Comparison of ENCODE assay signal across 8 cellular contexts in genomic region chrX:154097597-154098541, GRCh38. TPM values are rescaled to one million over a fixed set of nuclear protein-coding genes. Genes with fewer than 3 reads are reported as not detected.
DNase-seq lines count a peak whose midpoint lies in the region; TF ChIP-seq lines count a peak whose summit lies in the region.

Gene MECP2 (minus strand): TSS chrX:154097717.

- H3K4me2 ChIP-seq in MM.1S (ENCODE audit: low read depth, low read length), result peak within 1 kb of the TSS; percentile 78

- H3K9me2 ChIP-seq in MM.1S (replicated peaks; ENCODE audit: insufficient read depth, low read length), result no peaks in the 10 kb centered on the region

- peak within 1 kb of the TSS; percentile 87 for H3K4me3 Mint-ChIP-seq in neural crest cell

- H3K9me3 ChIP-seq in HAP-1 (no peaks in the 10 kb centered on the region), MM.1S (replicated peaks; ENCODE audit: insufficient read depth, low read length) (no peaks in the 10 kb centered on the region), stomach (no peaks in the 10 kb centered on the region)

- peaks cover 39% of the 10 kb centered on the region for H3K4me1 Mint-ChIP-seq in neural crest cell

- H3K4me3 ChIP-seq in HAP-1, result peak within 1 kb of the TSS; percentile 45
- peak within 1 kb of the TSS; percentile 64 for H3K4me3 ChIP-seq in MM.1S (ENCODE audit: low read length)
- peak within 1 kb of the TSS; percentile 54 to 82 for H3K4me3 ChIP-seq in foreskin fibroblast (ENCODE audit: low read depth in 1 of 2, low read length in 2 of 2)
- peak within 1 kb of the TSS; percentile 58 to 78 (median 74) for H3K4me3 ChIP-seq in stomach

- peaks cover 23% of the 10 kb centered on the region for H4K20me1 ChIP-seq in MM.1S (ENCODE audit: insufficient read depth, low read length)

- H3K36me3 ChIP-seq in HAP-1 (replicated peaks), result 0 out of 2 replicates have a peak, but pooled peaks cover 6% of the 10 kb centered on the region
- H3K36me3 ChIP-seq in MM.1S (replicated peaks; ENCODE audit: insufficient read depth, low read length), result no peaks in the 10 kb centered on the region
- no peaks in the 10 kb centered on the region for H3K36me3 ChIP-seq in stomach

- H2AFZ ChIP-seq in MM.1S (ENCODE audit: low read length), result peak within 1 kb of the TSS; percentile 93

- H3K27me3 ChIP-seq in HAP-1 (ENCODE audit: low read depth), result no peaks in the 10 kb centered on the region
- no peaks in the 10 kb centered on the region for H3K27me3 ChIP-seq in MM.1S (replicated peaks; ENCODE audit: insufficient read depth, low read length)
- H3K27me3 ChIP-seq in stomach, result peaks cover 0 to 10% (median 0%) of the 10 kb centered on the region in 3 donors

- DNase-seq in ELR (ENCODE audit: low read depth) (peak; percentile 91), HAP-1 (ENCODE audit: low spot score in 2 of 2) (peak; percentile 94 to 99), MM.1S (peak; percentile 90), SIG-M5 treated with dmso at 0.1 percent for 504 hours (lab: John Stamatoyannopoulos, UW; ENCODE audit: unreplicated experiment) (peak; percentile 88), activated gamma-delta T cell treated with Interleukin-2 at 50 U/mL for 16 hours (peak; percentile 81), foreskin fibroblast (peak; percentile 88 to 95), neural crest cell (ENCODE audit: low read depth, low spot score) (peak; percentile 81), stomach (peak; percentile 92)

- in situ Hi-C loops in HAP-1 (cut with MboI; ENCODE audit: low sequenced_read_pairs), result loop anchor here (25.0 kb wide), 1 partner anchor 439 kb away; the partner anchor contains the start of genes G6PD and IKBKG

- peaks cover 8% of the 10 kb centered on the region for H3K9me3 Mint-ChIP-seq in neural crest cell

- TF ChIP-seq CTCF in MM.1S (IDR thresholded peaks at IDR 0.05; ENCODE audit: low read length) (no peak), foreskin fibroblast (IDR thresholded peaks at IDR 0.05; ENCODE audit: low read depth, low read length) (no peak), neural crest cell (conservative IDR thresholded peaks at IDR 0.05) (no peak), stomach (IDR thresholded peaks at IDR 0.05) (no peak)

- 4 to 44% (median 20%) methylated on average over 15 to 67 of the region's 74 CpGs for WGBS in stomach, 5 donors

- peak within 1 kb of the TSS; percentile 23 for H3K27ac Mint-ChIP-seq in neural crest cell (ENCODE audit: unreplicated experiment)

- H3K4me1 ChIP-seq in HAP-1 (peaks cover 33% of the 10 kb centered on the region), MM.1S (ENCODE audit: low read length) (peaks cover 9% of the 10 kb centered on the region; the same call in 1 of the 2 replicates), stomach (peaks cover 19 to 41% (median 28%) of the 10 kb centered on the region in 4 donors)

- H3K36me3 Mint-ChIP-seq in neural crest cell (ENCODE audit: low read depth), result peaks cover 3% of the 10 kb centered on the region

- H3K27me3 Mint-ChIP-seq in neural crest cell (ENCODE audit: low read depth), result no peaks in the 10 kb centered on the region

- H3K27ac ChIP-seq in MM.1S (ENCODE audit: low read length) (peak within 1 kb of the TSS; percentile 34; the same call in 1 of the 2 replicates), stomach (peak within 1 kb of the TSS; percentile 93 to 98 (median 96))

- no peak for TF ChIP-seq EP300 in stomach (IDR thresholded peaks at IDR 0.05)

- peaks cover 39% of the 10 kb centered on the region for H3K79me2 ChIP-seq in MM.1S (ENCODE audit: low read length)

- intact Hi-C loops in stomach (cut with DNase I; ENCODE audit: low total_unique reads), result no loop called here

- TF ChIP-seq POLR2A in stomach (IDR thresholded peaks at IDR 0.05), result no peak

- peak within 1 kb of the TSS; percentile 44; the same call in 1 of the 2 replicates for H3K9ac ChIP-seq in MM.1S (ENCODE audit: low read length)

- H3F3A ChIP-seq in MM.1S (ENCODE audit: insufficient read depth, low read length), result peaks cover 2% of the 10 kb centered on the region; the same call in 1 of the 2 replicates

RNA-seq across cellular contexts. Expression of gene MECP2, which starts in this region (rescaled TPM):
- total RNA-seq in neural crest cell (49.1 and 51.0 TPM in 2 replicates), stomach (10 to 100 TPM; 14.5 to 47.9 (median 23.5) TPM)
- 10 to 100 TPM; 10.7 to 14.7 (median 11.0) TPM for polyA plus RNA-seq in stomach

Comparison
In these comparisons a context has a peak if more than half of its experiments do, and no peak if none do; other contexts are left out.
1. Peak in every context shown above with its lines: DNase-seq, H3K4me3 ChIP-seq and H3K27ac ChIP-seq.